In genomic region chr7:148944935-148945934, GRCh38 we compare ENCODE assay signal across 1 cellular context.
TF ChIP-seq lines count a peak whose summit lies in the region.

No MANE protein-coding gene starts in this region.

TF ChIP-seq in H1, 55 proteins besides CTCF, POLR2A, EP300 and RAD21 (continued from another document):
- no peak for TF ChIP-seq ATF2 (IDR thresholded peaks at IDR 0.05; ENCODE audit: low read length)
- no peak for TF ChIP-seq GABPA (IDR thresholded peaks at IDR 0.05; ENCODE audit: borderline replicate concordance, insufficient read depth, low read length)
- TF ChIP-seq TAF1 (IDR thresholded peaks at IDR 0.05; ENCODE audit: low read depth, low read length): no peak
- TF ChIP-seq EZH2 (IDR thresholded peaks at IDR 0.05; ENCODE audit: low read depth, low read length, severe bottlenecking): no peak
- no peak for TF ChIP-seq SP1 (IDR thresholded peaks at IDR 0.05; ENCODE audit: low read depth, low read length)
- TF ChIP-seq RXRA (IDR thresholded peaks at IDR 0.05; ENCODE audit: insufficient read depth, low read depth, low read length): no peak
